Comparison of ENCODE assay signal across 1 cellular context in the genomic region with DNA sequence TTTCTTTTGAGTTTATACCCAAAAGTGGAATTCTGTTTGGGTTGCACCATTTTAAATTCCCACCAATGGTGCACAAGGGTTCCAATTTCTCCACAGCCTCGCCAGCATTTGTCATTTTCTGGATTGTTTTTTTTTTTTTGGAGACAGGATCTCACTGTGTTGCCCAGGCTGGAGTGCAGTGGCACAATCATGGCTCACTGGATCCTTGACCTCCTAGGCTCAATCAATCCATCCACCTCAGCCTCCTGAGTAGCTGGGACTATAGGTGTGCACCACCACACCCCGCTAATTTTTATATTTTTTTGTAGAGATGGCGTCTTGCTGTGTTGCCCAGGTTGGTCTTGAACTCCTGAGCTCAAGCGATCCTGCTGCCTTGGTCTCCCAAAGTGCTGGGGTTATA.
TF ChIP-seq lines count a peak whose summit lies in the region.

No MANE protein-coding gene starts in this region.

TF ChIP-seq in K562, 482 proteins besides CTCF, POLR2A, EP300 and RAD21:
- no peak for TF ChIP-seq HSF4 (CRISPR knock-in tag; IDR thresholded peaks at IDR 0.05; ENCODE audit: borderline replicate concordance)
- TF ChIP-seq CBFB (CRISPR knock-in tag; IDR thresholded peaks at IDR 0.05) = no peak
- no peak for TF ChIP-seq HDGF (IDR thresholded peaks at IDR 0.05)
- TF ChIP-seq TRIM28 (IDR thresholded peaks at IDR 0.05) = no peak
- TF ChIP-seq ZNF174 (CRISPR knock-in tag; IDR thresholded peaks at IDR 0.05) = no peak
- no peak for TF ChIP-seq CBX1 (IDR thresholded peaks at IDR 0.05; ENCODE audit: low read depth)
- peak; percentile 60 for TF ChIP-seq RBM25 (IDR thresholded peaks at IDR 0.05; ENCODE audit: low read depth, low read length, severe bottlenecking)
- peak; percentile 86 for TF ChIP-seq ZNF121 (CRISPR knock-in tag; conservative IDR thresholded peaks at IDR 0.05)
